ENCODE assay signal across 2 cellular contexts in the genomic region with DNA sequence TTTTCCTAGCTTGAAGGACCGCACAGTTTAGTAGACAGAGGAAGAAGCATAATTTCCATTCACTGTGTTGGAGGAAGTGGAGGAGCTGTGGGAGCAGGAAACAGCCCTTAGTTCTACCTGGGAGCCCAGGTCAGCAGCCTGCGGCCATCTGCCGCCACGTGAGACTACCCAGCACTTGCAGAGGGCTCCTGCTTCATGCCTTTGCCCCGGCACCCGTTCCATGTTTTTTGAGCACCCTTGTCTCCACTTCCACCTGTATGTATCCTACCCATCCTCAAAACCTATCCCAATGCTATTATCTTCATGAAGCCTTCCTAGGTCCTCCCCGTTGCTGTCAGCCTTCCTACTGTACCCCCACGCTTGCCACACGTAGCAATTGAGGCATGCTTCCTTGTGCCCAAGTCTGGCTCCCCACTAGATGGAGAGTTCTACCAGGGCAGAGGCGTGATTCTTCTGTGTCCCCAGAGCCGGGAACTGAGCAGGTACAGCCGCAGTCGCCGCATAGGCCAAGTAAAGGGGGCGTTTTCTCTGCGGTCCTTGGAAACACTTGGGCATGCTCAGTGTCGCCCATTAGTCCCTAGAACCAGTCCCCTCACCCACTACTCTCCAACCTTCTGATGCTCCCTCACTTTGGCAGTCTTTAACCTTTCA.
TF ChIP-seq lines count a peak whose summit lies in the region.

No MANE protein-coding gene starts in this region.

TF ChIP-seq in endothelial cell of umbilical vein, 7 proteins besides CTCF, POLR2A, EP300 and RAD21:
- no peak for TF ChIP-seq MAX (IDR thresholded peaks at IDR 0.05; ENCODE audit: insufficient read depth, insufficient read length)
- no peak for TF ChIP-seq EZH2 (IDR thresholded peaks at IDR 0.05; ENCODE audit: borderline replicate concordance, low read depth, low read length, severe bottlenecking)
- TF ChIP-seq FOS (IDR thresholded peaks at IDR 0.05; ENCODE audit: borderline replicate concordance, insufficient read depth, low read length) = no peak
- TF ChIP-seq JUN (IDR thresholded peaks at IDR 0.05; ENCODE audit: borderline replicate concordance, insufficient read depth, insufficient read length, low read depth) = no peak
- TF ChIP-seq GATA2 (IDR thresholded peaks at IDR 0.05; ENCODE audit: insufficient read depth, insufficient read length, low read depth, low read length) = no peak
- TF ChIP-seq MYC (IDR thresholded peaks at IDR 0.05; ENCODE audit: low read depth, low read length) = no peak
- TF ChIP-seq POLR2AphosphoS5 (IDR thresholded peaks at IDR 0.05; ENCODE audit: insufficient read depth, low read depth, low read length) = no peak

TF ChIP-seq in neural cell, 6 proteins besides CTCF, POLR2A, EP300 and RAD21:
- no peak for TF ChIP-seq SMC3 (conservative IDR thresholded peaks at IDR 0.05; ENCODE audit: poor library complexity)
- TF ChIP-seq MXI1 (conservative IDR thresholded peaks at IDR 0.05; ENCODE audit: poor library complexity, severe bottlenecking) = no peak
- no peak for TF ChIP-seq EZH2 (IDR thresholded peaks at IDR 0.05; ENCODE audit: borderline replicate concordance, insufficient read depth, low read length, poor library complexity, severe bottlenecking)
- no peak for TF ChIP-seq TAF1 (IDR thresholded peaks at IDR 0.05; ENCODE audit: low read depth)
- no peak for TF ChIP-seq POLR2AphosphoS5 (IDR thresholded peaks at IDR 0.05)
